Comparison of ENCODE assay signal across 9 cellular contexts in genomic region chr4:1337376-1337831, GRCh38. TPM values are rescaled to one million over a fixed set of nuclear protein-coding genes. Genes with fewer than 3 reads are reported as not detected.
A peak's percentile ranks its signal among the peaks of the same experiment; 100 is the strongest.
DNase-seq lines count a peak whose midpoint lies in the region; ATAC-seq and TF ChIP-seq lines count a peak whose summit lies in the region.
"Had no signal": no experiment of that assay in that cellular context is flagged by ENCODE, and none has a peak within 500 bp of the region (broad histone marks: within the 10 kb centered on the region; RNA-seq: fewer than 3 reads in every experiment).

No MANE protein-coding gene starts in this region.

- TF ChIP-seq POLR2A in spleen (IDR thresholded peaks at IDR 0.05) (no peak), sigmoid colon (IDR thresholded peaks at IDR 0.05) (no peak)

- 61% methylated on average over 10 of the region's 11 CpGs for WGBS in mammary epithelial cell (ENCODE audit: low coverage, missing lambda C conversion rate)
- 71 to 88% (median 85%) methylated on average over 7 to 11 of the region's 11 CpGs for WGBS in spleen, 5 donors
- 81 to 85% methylated on average over 11 of the region's 11 CpGs for WGBS in sigmoid colon, 2 donors

- no peak overlapping the region for H3K4me3 Mint-ChIP-seq in T-helper 1 cell treated with Interleukin-12 subunit alpha and Interleukin-12 subunit beta and Interleukin-4 antibody, amounts not matched to agents 30 μg/mL and 1 μg/mL, for 36 hours

- peaks cover 0 to 30% (median 13%) of the 10 kb centered on the region in 11 experiments; a peak in 15 of 22 replicates for H3K9me3 ChIP-seq in BLaER1 treated with 17β-estradiol and CSF1 and Interleukin-3, amounts not matched to agents 10 nM and 100 nM (replicated peaks in 1 of 11)
- H3K9me3 ChIP-seq in mammary epithelial cell (replicated peaks; ENCODE audit: insufficient read depth, low read length) (peaks cover 26% of the 10 kb centered on the region), spleen (no peaks in the 10 kb centered on the region), sigmoid colon (no peaks in the 10 kb centered on the region)

- H3K4me2 ChIP-seq in BLaER1 treated with 17β-estradiol and CSF1 and Interleukin-3, amounts not matched to agents 10 nM and 100 nM, result peak overlapping the region in 3 of 11 experiments; percentile 9 to 45 (median 15); a peak in 7 of 22 replicates
- H3K4me2 ChIP-seq in mammary epithelial cell (ENCODE audit: insufficient read depth, low read depth, low read length), result no peak overlapping the region

- peak overlapping the region in 9 of 11 experiments; percentile 2 to 58 (median 42); a peak in 14 of 22 replicates for H3K27ac ChIP-seq in BLaER1 treated with 17β-estradiol and CSF1 and Interleukin-3, amounts not matched to agents 10 nM and 100 nM
- H3K27ac ChIP-seq in mammary epithelial cell (ENCODE audit: insufficient read depth, low read depth, low read length) (no peak overlapping the region), spleen (peak overlapping the region in 3 of 8 donors; percentile 64 to 83 (median 80)), sigmoid colon (no peak overlapping the region)

- peaks cover 48% of the 10 kb centered on the region for H3K79me2 ChIP-seq in mammary epithelial cell (ENCODE audit: insufficient read depth, low read length)

- dilution Hi-C loops in mammary epithelial cell (cut with HindIII; ENCODE audit: low sequenced_read_pairs), result no loop called here

- peaks cover 23% of the 10 kb centered on the region for H3K4me1 Mint-ChIP-seq in T-helper 1 cell treated with Interleukin-12 subunit alpha and Interleukin-12 subunit beta and Interleukin-4 antibody, amounts not matched to agents 30 μg/mL and 1 μg/mL, for 36 hours (ENCODE audit: low read depth)

- CTCF ChIA-PET in mammary epithelial cell (lab: Charles Lee; ENCODE audit: low non-redundant PET), result no interaction called here

- peaks cover 20 to 49% (median 28%) of the 10 kb centered on the region in 10 experiments for H3K4me1 ChIP-seq in BLaER1 treated with 17β-estradiol and CSF1 and Interleukin-3, amounts not matched to agents 10 nM and 100 nM
- H3K4me1 ChIP-seq in mammary epithelial cell (ENCODE audit: insufficient read depth, low read length), result peaks cover 3% of the 10 kb centered on the region
- H3K4me1 ChIP-seq in spleen, result peaks cover 0 to 20% (median 2%) of the 10 kb centered on the region in 6 donors
- H3K4me1 ChIP-seq in sigmoid colon, result no peaks in the 10 kb centered on the region

- H4K20me1 ChIP-seq in BLaER1 treated with 17β-estradiol and CSF1 and Interleukin-3, amounts not matched to agents 10 nM and 100 nM, result peaks cover 4 to 40% (median 15%) of the 10 kb centered on the region in 11 experiments; a peak in 13 of 22 replicates
- no peaks in the 10 kb centered on the region for H4K20me1 ChIP-seq in mammary epithelial cell (ENCODE audit: insufficient read depth, low read length)

- in situ Hi-C loops in mammary epithelial cell (cut with MboI; ENCODE audit: low sequenced_read_pairs in 2 of 2), result loop anchor here in 1 of 2 donors (10.0 kb wide), 1 partner anchor 83 kb away; no protein-coding TSS in a partner anchor

- no peak for TF ChIP-seq EP300 in sigmoid colon (IDR thresholded peaks at IDR 0.05)

- DNase-seq in mammary epithelial cell (peak; percentile 34), spleen (peak; percentile 55), D341Med (ENCODE audit: low spot score) (no peak), middle frontal gyrus (ENCODE audit: extremely low spot score, low spot score) (no peak), sigmoid colon (no peak)
- DNase-seq: NCI-H2029 treated with DMSO at 0.1 percent for 48 hours had no signal

- intact Hi-C loops in mammary epithelial cell (cut with micrococcal nuclease) (no loop called here), spleen (cut with DNase I; ENCODE audit: low total_unique reads) (no loop called here), sigmoid colon (cut with DNase I) (no loop called here)

- H3K36me3 ChIP-seq in BLaER1 treated with 17β-estradiol and CSF1 and Interleukin-3, amounts not matched to agents 10 nM and 100 nM, result peaks cover 69 to 86% (median 80%) of the 10 kb centered on the region in 11 experiments
- H3K36me3 ChIP-seq in mammary epithelial cell (ENCODE audit: insufficient read depth, low read length) (peaks cover 37% of the 10 kb centered on the region), spleen (peaks cover 0 to 86% (median 74%) of the 10 kb centered on the region in 6 donors), sigmoid colon (peaks cover 23 to 80% (median 59%) of the 10 kb centered on the region in 4 donors)

- no peaks in the 10 kb centered on the region for H3K27me3 ChIP-seq in BLaER1 treated with 17β-estradiol and CSF1 and Interleukin-3, amounts not matched to agents 10 nM and 100 nM
- H3K27me3 ChIP-seq in mammary epithelial cell (ENCODE audit: insufficient read depth, low read length) (no peaks in the 10 kb centered on the region), spleen (replicated peaks in 1 of 7) (no peaks in the 10 kb centered on the region), sigmoid colon (no peaks in the 10 kb centered on the region)

- no peak for TF ChIP-seq CTCF in mammary epithelial cell (conservative IDR thresholded peaks at IDR 0.05 in 1 of 2, IDR thresholded peaks at IDR 0.05 in 1 of 2; ENCODE audit: extremely low read depth in 1 of 2, insufficient read depth in 1 of 2, low read depth in 1 of 2, low read length in 2 of 2)
- no peak for TF ChIP-seq CTCF in spleen (IDR thresholded peaks at IDR 0.05 in 8 of 11, conservative IDR thresholded peaks at IDR 0.05 in 3 of 11)
- TF ChIP-seq CTCF in sigmoid colon (IDR thresholded peaks at IDR 0.05), result no peak

- peaks cover 5% of the 10 kb centered on the region for H3K9me3 Mint-ChIP-seq in T-helper 1 cell treated with Interleukin-12 subunit alpha and Interleukin-12 subunit beta and Interleukin-4 antibody, amounts not matched to agents 30 μg/mL and 1 μg/mL, for 36 hours

- no TSS peak for BruUV-seq in mammary epithelial cell (replicated peaks; lab: Mats Ljungman, UMichigan)

- H2AFZ ChIP-seq in mammary epithelial cell (ENCODE audit: low read depth, low read length), result no peak overlapping the region

- no peak overlapping the region for H3K4me3 ChIP-seq in BLaER1 treated with 17β-estradiol and CSF1 and Interleukin-3, amounts not matched to agents 10 nM and 100 nM
- H3K4me3 ChIP-seq in mammary epithelial cell (replicated peaks in 1 of 3; ENCODE audit: insufficient read depth in 1 of 3, low read depth in 2 of 3, low read length in 3 of 3) (no peak overlapping the region), spleen (no peak overlapping the region), sigmoid colon (no peak overlapping the region)

- no peak for ATAC-seq in HG03196 (IDR thresholded peaks at IDR 0.05; ENCODE audit: unreplicated experiment)

- H3K9ac ChIP-seq in BLaER1 treated with 17β-estradiol and CSF1 and Interleukin-3, amounts not matched to agents 10 nM and 100 nM, result peak overlapping the region in 5 of 11 experiments; percentile 3 to 45 (median 19); a peak in 8 of 22 replicates
- H3K9ac ChIP-seq in mammary epithelial cell (ENCODE audit: insufficient read depth, low read length), result no peak overlapping the region

- H3K27ac Mint-ChIP-seq in T-helper 1 cell treated with Interleukin-12 subunit alpha and Interleukin-12 subunit beta and Interleukin-4 antibody, amounts not matched to agents 30 μg/mL and 1 μg/mL, for 36 hours, result peak overlapping the region; percentile 84

- H3K36me3 Mint-ChIP-seq in T-helper 1 cell treated with Interleukin-12 subunit alpha and Interleukin-12 subunit beta and Interleukin-4 antibody, amounts not matched to agents 30 μg/mL and 1 μg/mL, for 36 hours (ENCODE audit: low read depth), result peaks cover 44% of the 10 kb centered on the region

- no peaks in the 10 kb centered on the region for H3K27me3 Mint-ChIP-seq in T-helper 1 cell treated with Interleukin-12 subunit alpha and Interleukin-12 subunit beta and Interleukin-4 antibody, amounts not matched to agents 30 μg/mL and 1 μg/mL, for 36 hours (ENCODE audit: low read depth)

RNA-seq across cellular contexts. Expression of gene UVSSA, which starts 9.6 kb away (rescaled TPM):
- 10 to 100 TPM; 11.8 to 33.2 TPM for total RNA-seq in mammary epithelial cell
- 6.2 TPM for polyA plus RNA-seq in mammary epithelial cell
- 5.6 TPM for polyA minus RNA-seq in mammary epithelial cell
- 10 to 100 TPM; 23.9 to 54.0 (median 37.1) TPM for total RNA-seq in spleen
- polyA plus RNA-seq in spleen, result 10 to 100 TPM in 2 of 3 donors, 1 to 10 TPM in 1; 3.0 to 15.5 (median 10.3) TPM
- total RNA-seq in sigmoid colon, result 10 to 100 TPM in 2 of 4 donors, 1 to 10 TPM in 2; 7.1 to 17.4 (median 10.4) TPM
- 10 to 100 TPM in 1 of 3 donors, 1 to 10 TPM in 2; 1.8 to 18.7 (median 4.6) TPM for polyA plus RNA-seq in sigmoid colon

RNA-seq across cellular contexts. Expression of gene MAEA, which starts 47.7 kb away (rescaled TPM):
- total RNA-seq in mammary epithelial cell (100 to 1,000 TPM in 1 of 2 donors, 10 to 100 TPM in 1; 80.4 to 109 TPM), spleen (100 to 1,000 TPM in 1 of 7 donors, 10 to 100 TPM in 6; 64.3 to 112 (median 85.6) TPM), sigmoid colon (10 to 100 TPM; 44.2 to 56.2 (median 49.6) TPM)
- polyA plus RNA-seq in mammary epithelial cell (120 TPM), spleen (10 to 100 TPM; 46.6 to 76.5 (median 58.8) TPM), sigmoid colon (10 to 100 TPM; 51.1 to 89.8 (median 80.0) TPM)
- polyA minus RNA-seq in mammary epithelial cell, result 86.1 TPM

Comparison
In these comparisons a context has a peak if more than half of its experiments do, and no peak if none do; other contexts are left out.
1. H3K27ac ChIP-seq: peak in BLaER1 treated with 17β-estradiol and CSF1 and Interleukin-3, amounts not matched to agents 10 nM and 100 nM (9 of 11); none in mammary epithelial cell (single experiment) and sigmoid colon (0 of 4).
2. DNase-seq: peak in mammary epithelial cell (single experiment) and spleen (single experiment); none in D341Med (single experiment), middle frontal gyrus (single experiment) and sigmoid colon (single experiment).